In the genomic region with DNA sequence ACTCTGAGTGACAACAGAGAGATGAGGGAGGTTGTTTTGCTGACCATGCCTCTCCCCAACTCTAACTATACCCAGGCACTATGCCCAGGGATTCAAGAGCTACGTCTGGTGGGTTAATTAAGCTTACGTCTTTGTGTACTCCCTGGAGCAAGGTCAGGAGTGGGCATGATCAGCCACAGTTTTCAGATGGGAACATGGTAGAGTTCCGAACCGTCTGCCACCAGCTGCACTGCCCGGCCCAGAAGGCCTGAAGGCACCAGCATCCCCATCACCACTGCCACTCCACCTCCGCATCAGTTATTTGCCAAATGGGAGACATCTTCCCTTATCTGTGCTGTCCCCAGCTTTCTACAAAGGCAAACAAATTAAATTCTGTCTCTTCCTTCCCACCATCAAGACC, we compare ENCODE assay signal across 20 cellular contexts. TPM values are rescaled to one million over a fixed set of nuclear protein-coding genes. Genes with fewer than 3 reads are reported as not detected.
DNase-seq lines count a peak whose midpoint lies in the region; ATAC-seq, FAIRE-seq and TF ChIP-seq lines count a peak whose summit lies in the region.
"Had no signal": no experiment of that assay in that cellular context is flagged by ENCODE, and none has a peak within 500 bp of the region (broad histone marks: within the 10 kb centered on the region; RNA-seq: fewer than 3 reads in every experiment).

No MANE protein-coding gene starts in this region.

- no peaks in the 10 kb centered on the region for H3K27me3 Mint-ChIP-seq in activated CD4-positive, alpha-beta memory T cell treated with anti-CD3 and anti-CD28 coated beads, Interleukin-2, amount 10 ng/mL, durations not matched to agents 7 days and 5 days

- 66 to 85% (median 69%) methylated on average over 6 of the region's 6 CpGs for WGBS in psoas muscle, 3 donors

- H3K27ac ChIP-seq in BLaER1 (no peak overlapping the region), cingulate gyrus (ENCODE audit: low read depth, low read length) (peak overlapping the region; percentile 42), psoas muscle (peak overlapping the region; percentile 96)
- H3K27ac ChIP-seq: A549, GM23248 had no signal

- peaks cover 33% of the 10 kb centered on the region for H4K20me1 ChIP-seq in BLaER1

- DNase-seq in HTR-8/SVneo (ENCODE audit: insufficient read length, low spot score): no peak
- no peak for DNase-seq in psoas muscle
- DNase-seq in iPS-NIHi7 (ENCODE audit: extremely low spot score): no peak
- no peak for DNase-seq in activated CD4-positive, alpha-beta memory T cell treated with anti-CD3 and anti-CD28 coated beads, Interleukin-2, amount 10 ng/mL, durations not matched to agents 7 days and 5 days
- no peak for DNase-seq in AG20443 (ENCODE audit: low spot score)
- DNase-seq: DMS79 treated with DMSO at 0.1 percent for 48 hours; KBM-7; NCI-H1105; NCI-H2081 treated with DMSO at 0.1 percent for 48 hours; NCI-H446 treated with DMSO at 0.1 percent for 48 hours; NCI-H69; NK-92 treated with Interleukin-12 subunit alpha and Interleukin-12 subunit beta, amount 100 ng/mL, for 24 hours; Right ventricle myocardium superior had no signal

- H3K27me3 ChIP-seq in BLaER1 (no peaks in the 10 kb centered on the region), psoas muscle (ENCODE audit: insufficient read depth in 3 of 3, low read length in 2 of 3) (no peaks in the 10 kb centered on the region)

- H3K9ac ChIP-seq in BLaER1: 0 out of 2 replicates have a peak overlapping the region, but pooled peaks have one; percentile 60
- H3K9ac ChIP-seq: GM23248 had no signal

- POLR2A ChIA-PET in activated CD4-positive, alpha-beta memory T cell treated with anti-CD3 and anti-CD28 coated beads, Interleukin-2, amount 10 ng/mL, durations not matched to agents 7 days and 5 days (lab: Charles Lee): no interaction called here

- intact Hi-C loops in psoas muscle (cut with DNase I): no loop called here

- no peak overlapping the region for H3K27ac Mint-ChIP-seq in activated CD4-positive, alpha-beta memory T cell treated with anti-CD3 and anti-CD28 coated beads, Interleukin-2, amount 10 ng/mL, durations not matched to agents 7 days and 5 days

- no peaks in the 10 kb centered on the region for H3K36me3 Mint-ChIP-seq in activated CD4-positive, alpha-beta memory T cell treated with anti-CD3 and anti-CD28 coated beads, Interleukin-2, amount 10 ng/mL, durations not matched to agents 7 days and 5 days (ENCODE audit: low read depth)

- no peaks in the 10 kb centered on the region for H3K9me3 Mint-ChIP-seq in activated CD4-positive, alpha-beta memory T cell treated with anti-CD3 and anti-CD28 coated beads, Interleukin-2, amount 10 ng/mL, durations not matched to agents 7 days and 5 days

- peak; percentile 98 for FAIRE-seq in HTR-8/SVneo (lab: Jason Lieb, UNC)
- FAIRE-seq: A549, HepG2 had no signal

- no peak for TF ChIP-seq CTCF in psoas muscle (IDR thresholded peaks at IDR 0.05)

- peak overlapping the region; percentile 72 for H3K4me2 ChIP-seq in BLaER1
- H3K4me2 ChIP-seq: A549 had no signal

- H3K4me1 ChIP-seq in BLaER1: peaks cover 34% of the 10 kb centered on the region
- peaks cover 34% of the 10 kb centered on the region for H3K4me1 ChIP-seq in psoas muscle
- H3K4me1 ChIP-seq: A549 had no signal

- H3K9me3 ChIP-seq in BLaER1 (no peaks in the 10 kb centered on the region), psoas muscle (no peaks in the 10 kb centered on the region)
- H3K9me3 ChIP-seq: A549 had no signal

- H3K4me1 Mint-ChIP-seq in activated CD4-positive, alpha-beta memory T cell treated with anti-CD3 and anti-CD28 coated beads, Interleukin-2, amount 10 ng/mL, durations not matched to agents 7 days and 5 days: no peaks in the 10 kb centered on the region

- no peak for ATAC-seq in psoas muscle
- no peak for ATAC-seq in GM18519 (IDR thresholded peaks at IDR 0.05; ENCODE audit: low FRiP score, unreplicated experiment)
- ATAC-seq: HepG2 had no signal

- CTCF ChIA-PET in activated CD4-positive, alpha-beta memory T cell treated with anti-CD3 and anti-CD28 coated beads, Interleukin-2, amount 10 ng/mL, durations not matched to agents 7 days and 5 days (lab: Charles Lee): interaction anchor here (1.2 to 1.7 kb wide), 3 partner anchors 12 to 39 kb away, joined by 3 to 5 read pairs (median 5); no protein-coding TSS in a partner anchor

- no peak overlapping the region for H3K4me3 ChIP-seq in BLaER1
- H3K4me3 ChIP-seq in psoas muscle: no peak overlapping the region
- H3K4me3 ChIP-seq: A549, GM23248 had no signal

- H3K36me3 ChIP-seq in BLaER1 (peaks cover 81% of the 10 kb centered on the region), psoas muscle (ENCODE audit: insufficient read depth in 1 of 2, low read depth in 1 of 2) (peaks cover 0 to 7% of the 10 kb centered on the region in 2 donors)

- no peak overlapping the region for H3K4me3 Mint-ChIP-seq in activated CD4-positive, alpha-beta memory T cell treated with anti-CD3 and anti-CD28 coated beads, Interleukin-2, amount 10 ng/mL, durations not matched to agents 7 days and 5 days

RNA-seq across cellular contexts. Expression of gene GPX2, which starts 11.1 kb away (rescaled TPM):
- total RNA-seq in psoas muscle: not detected
- polyA plus RNA-seq in psoas muscle: under 1 TPM in 2 of 3 donors, not detected in 1; 0.04 to 0.21 TPM
- not detected for total RNA-seq in activated CD4-positive, alpha-beta memory T cell treated with anti-CD3 and anti-CD28 coated beads, Interleukin-2, amount 10 ng/mL, durations not matched to agents 7 days and 5 days
- total RNA-seq: GM23248, OCI-LY7, Right ventricle myocardium superior had no signal
- polyA plus RNA-seq: GM23248 had no signal

RNA-seq across cellular contexts. Expression of gene RAB15, which starts 18.5 kb away (rescaled TPM):
- total RNA-seq in psoas muscle: 10 to 100 TPM; 18.0 to 61.9 (median 24.2) TPM
- 1 to 10 TPM; 3.1 to 8.6 (median 3.3) TPM for polyA plus RNA-seq in psoas muscle
- total RNA-seq in activated CD4-positive, alpha-beta memory T cell treated with anti-CD3 and anti-CD28 coated beads, Interleukin-2, amount 10 ng/mL, durations not matched to agents 7 days and 5 days: 1 to 10 TPM; 1.5 to 1.7 TPM

RNA-seq across cellular contexts. Expression of gene FNTB, which starts 33.0 kb away (rescaled TPM):
- total RNA-seq in psoas muscle: 10 to 100 TPM; 18.8 to 28.8 (median 20.1) TPM
- 10 to 100 TPM; 10.2 to 25.4 (median 11.9) TPM for polyA plus RNA-seq in psoas muscle
- 10 to 100 TPM; 12.3 to 16.1 TPM for total RNA-seq in activated CD4-positive, alpha-beta memory T cell treated with anti-CD3 and anti-CD28 coated beads, Interleukin-2, amount 10 ng/mL, durations not matched to agents 7 days and 5 days

RNA-seq across cellular contexts. Expression of gene CHURC1, which starts 39.4 kb away (rescaled TPM):
- total RNA-seq in psoas muscle: 100 to 1,000 TPM in 2 of 4 donors, 10 to 100 TPM in 2; 77.9 to 112 (median 94.1) TPM
- polyA plus RNA-seq in psoas muscle: 10 to 100 TPM; 31.4 to 67.7 (median 53.4) TPM
- total RNA-seq in activated CD4-positive, alpha-beta memory T cell treated with anti-CD3 and anti-CD28 coated beads, Interleukin-2, amount 10 ng/mL, durations not matched to agents 7 days and 5 days: 10 to 100 TPM; 80.6 to 91.1 TPM

Comparison
In these comparisons a context has a peak if more than half of its experiments do, and no peak if none do; other contexts are left out.
1. RNA of gene RAB15, which starts 18.5 kb away (total RNA-seq): 18.0 to 61.9 TPM in psoas muscle; 1.5 to 1.7 TPM in activated CD4-positive, alpha-beta memory T cell treated with anti-CD3 and anti-CD28 coated beads, Interleukin-2, amount 10 ng/mL, durations not matched to agents 7 days and 5 days; every median in the first group is over 4 times any median in the second.